Comparison of ENCODE assay signal across 11 cellular contexts in genomic region chr5:14186132-14186830, GRCh38. TPM values are rescaled to one million over a fixed set of nuclear protein-coding genes. Genes with fewer than 3 reads are reported as not detected.
DNase-seq lines count a peak whose midpoint lies in the region; ATAC-seq and TF ChIP-seq lines count a peak whose summit lies in the region.
"Had no signal": no experiment of that assay in that cellular context is flagged by ENCODE, and none has a peak within 500 bp of the region (broad histone marks: within the 10 kb centered on the region; RNA-seq: fewer than 3 reads in every experiment).

No MANE protein-coding gene starts in this region.

- peak overlapping the region; percentile 28 for H3K27ac ChIP-seq in colonic mucosa

- no peaks in the 10 kb centered on the region for H3K27me3 Mint-ChIP-seq in activated CD8-positive, alpha-beta T cell treated with anti-CD3 and anti-CD28 coated beads, Interleukin-2, amount 10 ng/mL, durations not matched to agents 7 days and 5 days (ENCODE audit: low read depth)
- no peaks in the 10 kb centered on the region for H3K27me3 Mint-ChIP-seq in activated CD4-positive, alpha-beta memory T cell treated with anti-CD3 and anti-CD28 coated beads for 36 hours

- POLR2A ChIA-PET in activated CD8-positive, alpha-beta T cell treated with anti-CD3 and anti-CD28 coated beads, Interleukin-2, amount 10 ng/mL, durations not matched to agents 7 days and 5 days (lab: Charles Lee) = no interaction called here
- POLR2A ChIA-PET in activated CD4-positive, alpha-beta memory T cell treated with anti-CD3 and anti-CD28 coated beads for 36 hours (lab: Charles Lee) = no interaction called here

- no peak for TF ChIP-seq CTCF in colonic mucosa (IDR thresholded peaks at IDR 0.05)
- no peak for TF ChIP-seq CTCF in omental fat pad (IDR thresholded peaks at IDR 0.05)

- intact Hi-C loops in colonic mucosa (cut with DNase I) = no loop called here
- intact Hi-C loops in activated CD4-positive, alpha-beta memory T cell treated with anti-CD3 and anti-CD28 coated beads for 36 hours (cut with micrococcal nuclease) = no loop called here

- ATAC-seq in omental fat pad (ENCODE audit: low FRiP score) = peak; percentile 34
- ATAC-seq in HG02981 (IDR thresholded peaks at IDR 0.05; ENCODE audit: unreplicated experiment) = no peak
- no peak for ATAC-seq in activated CD8-positive, alpha-beta T cell treated with anti-CD3 and anti-CD28 coated beads, Interleukin-2, amount 10 ng/mL, durations not matched to agents 7 days and 5 days
- ATAC-seq: activated naive CD8-positive, alpha-beta T cell treated with anti-CD3 and anti-CD28 coated beads, Interleukin-2, amount 50 U/mL, for 24 hours had no signal

- no peaks in the 10 kb centered on the region for H3K36me3 Mint-ChIP-seq in activated CD8-positive, alpha-beta T cell treated with anti-CD3 and anti-CD28 coated beads, Interleukin-2, amount 10 ng/mL, durations not matched to agents 7 days and 5 days (ENCODE audit: low read depth)
- H3K36me3 Mint-ChIP-seq in activated CD4-positive, alpha-beta memory T cell treated with anti-CD3 and anti-CD28 coated beads for 36 hours = no peaks in the 10 kb centered on the region

- no peaks in the 10 kb centered on the region for H3K9me3 ChIP-seq in colonic mucosa
- H3K9me3 ChIP-seq: BE2C had no signal

- no peak overlapping the region for H3K9ac ChIP-seq in colonic mucosa (ENCODE audit: low read depth in 2 of 2, low read length in 2 of 2)

- no peaks in the 10 kb centered on the region for H3K9me3 Mint-ChIP-seq in activated CD8-positive, alpha-beta T cell treated with anti-CD3 and anti-CD28 coated beads, Interleukin-2, amount 10 ng/mL, durations not matched to agents 7 days and 5 days (ENCODE audit: insufficient read depth)
- no peaks in the 10 kb centered on the region for H3K9me3 Mint-ChIP-seq in activated CD4-positive, alpha-beta memory T cell treated with anti-CD3 and anti-CD28 coated beads for 36 hours
- H3K9me3 Mint-ChIP-seq: activated naive CD8-positive, alpha-beta T cell treated with anti-CD3 and anti-CD28 coated beads, Interleukin-2, amount 50 U/mL, for 24 hours had no signal

- H3K27me3 ChIP-seq in colonic mucosa = no peaks in the 10 kb centered on the region
- H3K27me3 ChIP-seq: BE2C had no signal

- no peak overlapping the region for H3K4me3 ChIP-seq in colonic mucosa

- H3K36me3 ChIP-seq in colonic mucosa = no peaks in the 10 kb centered on the region
- H3K36me3 ChIP-seq: BE2C had no signal

- CTCF ChIA-PET in activated CD8-positive, alpha-beta T cell treated with anti-CD3 and anti-CD28 coated beads, Interleukin-2, amount 10 ng/mL, durations not matched to agents 7 days and 5 days (lab: Charles Lee) = no interaction called here
- CTCF ChIA-PET in activated CD4-positive, alpha-beta memory T cell treated with anti-CD3 and anti-CD28 coated beads for 36 hours (lab: Charles Lee) = no interaction called here

- DNase-seq in A172 (ENCODE audit: low spot score) (peak; percentile 82), LHCN-M2 (ENCODE audit: low read depth) (peak; percentile 84), colonic mucosa (no peak), omental fat pad (ENCODE audit: low spot score) (no peak), putamen (ENCODE audit: low spot score) (no peak)
- no peak for DNase-seq in activated CD8-positive, alpha-beta T cell treated with anti-CD3 and anti-CD28 coated beads, Interleukin-2, amount 10 ng/mL, durations not matched to agents 7 days and 5 days
- no peak for DNase-seq in activated CD4-positive, alpha-beta memory T cell treated with anti-CD3 and anti-CD28 coated beads for 36 hours
- DNase-seq: activated CD4-positive, CD25-positive, alpha-beta regulatory T cell; activated naive CD8-positive, alpha-beta T cell treated with anti-CD3 and anti-CD28 coated beads, Interleukin-2, amount 50 U/mL, for 24 hours; BE2C had no signal

- no peaks in the 10 kb centered on the region for H3K4me1 ChIP-seq in colonic mucosa

- no peak overlapping the region for H3K4me3 Mint-ChIP-seq in activated CD8-positive, alpha-beta T cell treated with anti-CD3 and anti-CD28 coated beads, Interleukin-2, amount 10 ng/mL, durations not matched to agents 7 days and 5 days
- H3K4me3 Mint-ChIP-seq in activated CD4-positive, alpha-beta memory T cell treated with anti-CD3 and anti-CD28 coated beads for 36 hours = no peak overlapping the region
- H3K4me3 Mint-ChIP-seq: activated naive CD8-positive, alpha-beta T cell treated with anti-CD3 and anti-CD28 coated beads, Interleukin-2, amount 50 U/mL, for 24 hours had no signal

- no peak overlapping the region for H3K27ac Mint-ChIP-seq in activated CD8-positive, alpha-beta T cell treated with anti-CD3 and anti-CD28 coated beads, Interleukin-2, amount 10 ng/mL, durations not matched to agents 7 days and 5 days
- H3K27ac Mint-ChIP-seq in activated CD4-positive, alpha-beta memory T cell treated with anti-CD3 and anti-CD28 coated beads for 36 hours = no peak overlapping the region
- H3K27ac Mint-ChIP-seq: activated naive CD8-positive, alpha-beta T cell treated with anti-CD3 and anti-CD28 coated beads, Interleukin-2, amount 50 U/mL, for 24 hours had no signal

- H3K4me1 Mint-ChIP-seq in activated CD8-positive, alpha-beta T cell treated with anti-CD3 and anti-CD28 coated beads, Interleukin-2, amount 10 ng/mL, durations not matched to agents 7 days and 5 days (ENCODE audit: low read depth) = no peaks in the 10 kb centered on the region
- H3K4me1 Mint-ChIP-seq in activated CD4-positive, alpha-beta memory T cell treated with anti-CD3 and anti-CD28 coated beads for 36 hours (ENCODE audit: low read depth) = no peaks in the 10 kb centered on the region
- H3K4me1 Mint-ChIP-seq: activated naive CD8-positive, alpha-beta T cell treated with anti-CD3 and anti-CD28 coated beads, Interleukin-2, amount 50 U/mL, for 24 hours had no signal

RNA-seq across cellular contexts. Expression of gene TRIO, which starts 43.1 kb away (rescaled TPM):
- 120 and 180 TPM in 2 replicates for total RNA-seq in A172 (2014; rRNA removed; shearing (Covaris generic))
- total RNA-seq in LHCN-M2 (2014; rRNA removed) (168 and 195 TPM in 2 replicates), colonic mucosa (100 to 1,000 TPM; 134 to 138 TPM), omental fat pad (100 to 1,000 TPM; 125 to 370 (median 193) TPM)
- polyA plus RNA-seq in LHCN-M2 (2012) = 99.4 TPM
- 1 to 10 TPM; 3.5 to 6.6 TPM for total RNA-seq in activated CD8-positive, alpha-beta T cell treated with anti-CD3 and anti-CD28 coated beads, Interleukin-2, amount 10 ng/mL, durations not matched to agents 7 days and 5 days
- 1 to 10 TPM; 6.0 to 6.6 TPM for total RNA-seq in activated CD4-positive, alpha-beta memory T cell treated with anti-CD3 and anti-CD28 coated beads for 36 hours

Comparison
In these comparisons a context has a peak if more than half of its experiments do, and no peak if none do; other contexts are left out.
1. DNase-seq: peak in A172 (single experiment) and LHCN-M2 (single experiment); none in colonic mucosa (single experiment), omental fat pad (single experiment), activated CD8-positive, alpha-beta T cell treated with anti-CD3 and anti-CD28 coated beads, Interleukin-2, amount 10 ng/mL, durations not matched to agents 7 days and 5 days (single experiment), putamen (single experiment) and activated CD4-positive, alpha-beta memory T cell treated with anti-CD3 and anti-CD28 coated beads for 36 hours (single experiment).
2. RNA of gene TRIO, which starts 43.1 kb away (total RNA-seq): 125 to 370 TPM in omental fat pad, 120 to 180 TPM in A172, 168 to 195 TPM in LHCN-M2 and 134 to 138 TPM in colonic mucosa; 3.5 to 6.6 TPM in activated CD8-positive, alpha-beta T cell treated with anti-CD3 and anti-CD28 coated beads, Interleukin-2, amount 10 ng/mL, durations not matched to agents 7 days and 5 days and 6.0 to 6.6 TPM in activated CD4-positive, alpha-beta memory T cell treated with anti-CD3 and anti-CD28 coated beads for 36 hours; every median in the first group is over 10 times any median in the second.